ENCODE assay signal across 1 cellular context in the genomic region with DNA sequence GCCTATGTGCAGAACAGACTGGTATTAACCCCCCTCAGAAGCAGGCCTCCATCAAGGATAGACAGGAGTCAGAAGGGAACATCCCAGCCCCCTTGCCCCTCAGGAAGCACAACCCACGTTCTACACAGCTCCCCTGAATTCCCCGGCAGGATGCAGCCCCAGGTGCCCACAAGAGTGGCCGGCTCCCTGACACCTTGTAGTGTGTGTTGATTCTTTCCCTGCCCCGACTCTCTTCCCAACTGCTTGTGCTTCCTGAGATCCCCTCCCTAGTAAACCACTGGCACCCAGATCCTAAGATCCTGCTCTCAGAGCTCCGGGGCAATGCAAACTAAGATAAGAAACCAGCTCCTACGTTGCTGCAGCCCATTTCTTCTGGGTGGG.
TF ChIP-seq lines count a peak whose summit lies in the region.

No MANE protein-coding gene starts in this region.

TF ChIP-seq in H1, 55 proteins besides CTCF, POLR2A, EP300 and RAD21 (continued from another document):
- TF ChIP-seq SIN3A (conservative IDR thresholded peaks at IDR 0.05 in 1 of 2, IDR thresholded peaks at IDR 0.05 in 1 of 2; ENCODE audit: low read depth in 1 of 2, low read length in 2 of 2) = no peak
- TF ChIP-seq EGR1 (IDR thresholded peaks at IDR 0.05; ENCODE audit: borderline replicate concordance, low read depth, low read length) = no peak
- TF ChIP-seq, protein P1, sequence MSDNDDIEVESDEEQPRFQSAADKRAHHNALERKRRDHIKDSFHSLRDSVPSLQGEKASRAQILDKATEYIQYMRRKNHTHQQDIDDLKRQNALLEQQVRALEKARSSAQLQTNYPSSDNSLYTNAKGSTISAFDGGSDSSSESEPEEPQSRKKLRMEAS (IDR thresholded peaks at IDR 0.05) = no peak
- no peak for TF ChIP-seq RBBP5 (IDR thresholded peaks at IDR 0.05; ENCODE audit: borderline replicate concordance, low read depth, low read length)
- no peak for TF ChIP-seq TCF12 (IDR thresholded peaks at IDR 0.05; ENCODE audit: low read depth, low read length)
- TF ChIP-seq SRF (IDR thresholded peaks at IDR 0.05; ENCODE audit: low read depth, low read length) = no peak
- TF ChIP-seq, protein P2, sequence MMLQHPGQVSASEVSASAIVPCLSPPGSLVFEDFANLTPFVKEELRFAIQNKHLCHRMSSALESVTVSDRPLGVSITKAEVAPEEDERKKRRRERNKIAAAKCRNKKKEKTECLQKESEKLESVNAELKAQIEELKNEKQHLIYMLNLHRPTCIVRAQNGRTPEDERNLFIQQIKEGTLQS (IDR thresholded peaks at IDR 0.05; ENCODE audit: insufficient read depth, low read depth, low read length) = no peak
- no peak for TF ChIP-seq CTBP2 (IDR thresholded peaks at IDR 0.05; ENCODE audit: borderline replicate concordance, insufficient read depth, insufficient read length, low read length)
- TF ChIP-seq CHD1 (IDR thresholded peaks at IDR 0.05; ENCODE audit: low read depth, low read length) = no peak
- no peak for TF ChIP-seq BCL11A (IDR thresholded peaks at IDR 0.05; ENCODE audit: low read depth in 2 of 2, low read length in 2 of 2)
- no peak for TF ChIP-seq KDM4A (IDR thresholded peaks at IDR 0.05; ENCODE audit: low read depth, low read length, severe bottlenecking)
- TF ChIP-seq RFX5 (IDR thresholded peaks at IDR 0.05; ENCODE audit: borderline replicate concordance, low read depth, low read length) = no peak
- no peak for TF ChIP-seq TAF7 (optimal IDR thresholded peaks at IDR 0.05; ENCODE audit: borderline replicate concordance, low read depth, low read length)
- TF ChIP-seq SAP30 (IDR thresholded peaks at IDR 0.05; ENCODE audit: insufficient read depth, insufficient replicate concordance, low read length) = no peak
- TF ChIP-seq, protein P3, sequence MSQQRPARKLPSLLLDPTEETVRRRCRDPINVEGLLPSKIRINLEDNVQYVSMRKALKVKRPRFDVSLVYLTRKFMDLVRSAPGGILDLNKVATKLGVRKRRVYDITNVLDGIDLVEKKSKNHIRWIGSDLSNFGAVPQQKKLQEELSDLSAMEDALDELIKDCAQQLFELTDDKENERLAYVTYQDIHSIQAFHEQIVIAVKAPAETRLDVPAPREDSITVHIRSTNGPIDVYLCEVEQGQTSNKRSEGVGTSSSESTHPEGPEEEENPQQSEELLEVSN (IDR thresholded peaks at IDR 0.05) = no peak
- TF ChIP-seq NANOG (IDR thresholded peaks at IDR 0.05; ENCODE audit: insufficient read depth, low read depth, low read length, poor library complexity, severe bottlenecking) = no peak
- TF ChIP-seq POLR2AphosphoS5 (IDR thresholded peaks at IDR 0.05; ENCODE audit: low read depth, low read length) = no peak
- TF ChIP-seq CEBPB (IDR thresholded peaks at IDR 0.05; ENCODE audit: low read depth, low read length) = no peak
- no peak for TF ChIP-seq GTF2F1 (IDR thresholded peaks at IDR 0.05; ENCODE audit: borderline replicate concordance, low read depth, low read length)
